18 cellular contexts compared by ENCODE assay signal in genomic region chr2:205747827-205748386, GRCh38.
DNase-seq lines count a peak whose midpoint lies in the region; ATAC-seq and TF ChIP-seq lines count a peak whose summit lies in the region.
"Had no signal": no experiment of that assay in that cellular context is flagged by ENCODE, and none has a peak within 500 bp of the region (broad histone marks: within the 10 kb centered on the region; RNA-seq: fewer than 3 reads in every experiment).

No MANE protein-coding gene starts in this region.

- no peaks in the 10 kb centered on the region for H3K27me3 ChIP-seq in GM23338 (ENCODE audit: insufficient read depth)
- no peaks in the 10 kb centered on the region for H3K27me3 ChIP-seq in PC-3 (ENCODE audit: low read length)
- no peaks in the 10 kb centered on the region for H3K27me3 ChIP-seq in esophagus squamous epithelium
- H3K27me3 ChIP-seq: pancreas, vagina had no signal

- H3K9me2 ChIP-seq in GM23338 (ENCODE audit: insufficient read depth): peaks cover 10% of the 10 kb centered on the region; the same call in 1 of the 2 replicates
- no peaks in the 10 kb centered on the region for H3K9me2 ChIP-seq in PC-3 (replicated peaks; ENCODE audit: low read length)

- no peaks in the 10 kb centered on the region for H3K79me2 ChIP-seq in GM23338 (replicated peaks; ENCODE audit: insufficient read depth)
- H3K79me2 ChIP-seq in PC-3 (ENCODE audit: low read length): no peaks in the 10 kb centered on the region

- no peak for TF ChIP-seq POLR2A in esophagus squamous epithelium (IDR thresholded peaks at IDR 0.05)

- H3K27ac ChIP-seq in GM23338 (ENCODE audit: low read depth) (peak overlapping the region; percentile 51; the same call in 1 of the 2 replicates), PC-3 (ENCODE audit: low read length) (peak overlapping the region; percentile 99), esophagus squamous epithelium (peak overlapping the region; percentile 79 to 87 (median 86))
- H3K27ac ChIP-seq: pancreas, VCaP had no signal

- WGBS in esophagus squamous epithelium, 2 donors: 28 to 32% methylated on average over 11 of the region's 11 CpGs

- H3F3A ChIP-seq in GM23338 (replicated peaks; ENCODE audit: low read depth) (no peaks in the 10 kb centered on the region), PC-3 (ENCODE audit: low read length, unreplicated experiment) (no peaks in the 10 kb centered on the region)

- intact Hi-C loops in PC-3 (cut with micrococcal nuclease) (loop anchor here (2.0 to 5.0 kb wide), 3 partner anchors 19 to 66 kb away; partner anchors contain the start of gene NRP2), esophagus squamous epithelium (cut with DNase I) (loop anchor here (10.0 kb wide), 1 partner anchor 63 kb away; the partner anchor contains the start of gene NRP2)

- no peaks in the 10 kb centered on the region for H3K36me3 ChIP-seq in GM23338 (ENCODE audit: insufficient read depth)
- 0 out of 2 replicates have a peak, but pooled peaks cover under 1% of the 10 kb centered on the region for H3K36me3 ChIP-seq in PC-3 (ENCODE audit: low read depth, low read length)
- H3K36me3 ChIP-seq in esophagus squamous epithelium: peaks cover 0 to 47% (median 14%) of the 10 kb centered on the region in 3 donors
- H3K36me3 ChIP-seq: pancreas had no signal

- TSS peak; percentile 87 for BruUV-seq in PC-3 (replicated peaks; lab: Mats Ljungman, UMichigan)

- no peak overlapping the region for H2AFZ ChIP-seq in GM23338
- H2AFZ ChIP-seq in PC-3 (ENCODE audit: low read length): peak overlapping the region; percentile 15; the same call in 1 of the 2 replicates

- no peaks in the 10 kb centered on the region for H3K27me3 Mint-ChIP-seq in GM23338 (ENCODE audit: insufficient read depth, low read depth, poor library complexity)
- peaks cover 6% of the 10 kb centered on the region for H3K27me3 Mint-ChIP-seq in progenitor cell of endocrine pancreas
- H3K27me3 Mint-ChIP-seq in chondrocyte (ENCODE audit: low read depth): no peaks in the 10 kb centered on the region

- peaks cover 49% of the 10 kb centered on the region for H3K36me3 Mint-ChIP-seq in GM23338 (ENCODE audit: low read depth)
- no peaks in the 10 kb centered on the region for H3K36me3 Mint-ChIP-seq in progenitor cell of endocrine pancreas (ENCODE audit: insufficient read depth)
- H3K36me3 Mint-ChIP-seq in chondrocyte (ENCODE audit: low read depth): peaks cover 20% of the 10 kb centered on the region

- DNase-seq in GM23338 (ENCODE audit: low spot score) (no peak), PC-3 (no peak), esophagus squamous epithelium (lab: John Stamatoyannopoulos, UW) (no peak), progenitor cell of endocrine pancreas (ENCODE audit: low spot score, unreplicated experiment) (no peak), chondrocyte (ENCODE audit: low spot score) (no peak)
- DNase-seq: activated CD4-positive, alpha-beta memory T cell treated with anti-CD3 and anti-CD28 coated beads, Interleukin-2, amount 10 ng/mL, durations not matched to agents 7 days and 5 days; Kasumi-1; NCI-H1436 treated with DMSO at 0.1 percent for 48 hours; NCI-H524 treated with DMSO at 0.1 percent for 48 hours; pancreas; stimulated activated CD4-positive, alpha-beta T cell treated with anti-CD3 and anti-CD28 coated beads, Interleukin-12 subunit alpha, Interleukin-12 subunit beta, amount 100 ng/mL, for 4 hours; SW 1271 had no signal

- peak overlapping the region; percentile 56; the same call in 1 of the 2 replicates for H3K4me2 ChIP-seq in GM23338
- H3K4me2 ChIP-seq in PC-3 (ENCODE audit: low read length): peak overlapping the region; percentile 68

- no peaks in the 10 kb centered on the region for H3K9me3 Mint-ChIP-seq in GM23338
- no peaks in the 10 kb centered on the region for H3K9me3 Mint-ChIP-seq in progenitor cell of endocrine pancreas (ENCODE audit: low read depth)
- no peaks in the 10 kb centered on the region for H3K9me3 Mint-ChIP-seq in chondrocyte (ENCODE audit: low read depth)
- H3K9me3 Mint-ChIP-seq: activated CD4-positive, alpha-beta memory T cell treated with anti-CD3 and anti-CD28 coated beads, Interleukin-2, amount 10 ng/mL, durations not matched to agents 7 days and 5 days; stimulated activated naive CD8-positive, alpha-beta T cell treated with anti-CD3 and anti-CD28 coated beads, Interleukin-15, Interleukin-2, amounts not matched to agents 100 ng/mL and 50 ng/mL, for 24 hours had no signal

- ATAC-seq in GM23338: no peak
- ATAC-seq in PC-3: no peak
- ATAC-seq in HG03571 (IDR thresholded peaks at IDR 0.05; ENCODE audit: unreplicated experiment): no peak
- no peak for ATAC-seq in GM19463 (IDR thresholded peaks at IDR 0.05; ENCODE audit: unreplicated experiment)
- no peak for ATAC-seq in HG03442 (IDR thresholded peaks at IDR 0.05; ENCODE audit: unreplicated experiment)

- peak overlapping the region; percentile 35; the same call in 1 of the 2 replicates for H3K27ac Mint-ChIP-seq in GM23338
- peak overlapping the region; percentile 66 for H3K27ac Mint-ChIP-seq in progenitor cell of endocrine pancreas
- H3K27ac Mint-ChIP-seq in chondrocyte (ENCODE audit: unreplicated experiment): no peak overlapping the region
- H3K27ac Mint-ChIP-seq: activated CD4-positive, alpha-beta memory T cell treated with anti-CD3 and anti-CD28 coated beads, Interleukin-2, amount 10 ng/mL, durations not matched to agents 7 days and 5 days; stimulated activated naive CD8-positive, alpha-beta T cell treated with anti-CD3 and anti-CD28 coated beads, Interleukin-15, Interleukin-2, amounts not matched to agents 100 ng/mL and 50 ng/mL, for 24 hours had no signal

- H3K4me1 Mint-ChIP-seq in GM23338: peaks cover 36% of the 10 kb centered on the region
- peaks cover 15% of the 10 kb centered on the region for H3K4me1 Mint-ChIP-seq in progenitor cell of endocrine pancreas (ENCODE audit: low read depth)
- peaks cover 31% of the 10 kb centered on the region for H3K4me1 Mint-ChIP-seq in chondrocyte (ENCODE audit: low read depth)
- H3K4me1 Mint-ChIP-seq: activated CD4-positive, alpha-beta memory T cell treated with anti-CD3 and anti-CD28 coated beads, Interleukin-2, amount 10 ng/mL, durations not matched to agents 7 days and 5 days had no signal

- H3K4me3 Mint-ChIP-seq in GM23338 (no peak overlapping the region), progenitor cell of endocrine pancreas (ENCODE audit: low read depth) (no peak overlapping the region), chondrocyte (ENCODE audit: unreplicated experiment) (no peak overlapping the region)
- H3K4me3 Mint-ChIP-seq: activated CD4-positive, alpha-beta memory T cell treated with anti-CD3 and anti-CD28 coated beads, Interleukin-2, amount 10 ng/mL, durations not matched to agents 7 days and 5 days; stimulated activated naive CD8-positive, alpha-beta T cell treated with anti-CD3 and anti-CD28 coated beads, Interleukin-15, Interleukin-2, amounts not matched to agents 100 ng/mL and 50 ng/mL, for 24 hours had no signal

- H3K4me3 ChIP-seq in GM23338 (no peak overlapping the region), PC-3 (ENCODE audit: low read length) (no peak overlapping the region), esophagus squamous epithelium (no peak overlapping the region)
- H3K4me3 ChIP-seq: pancreas, vagina had no signal

- H3K4me1 ChIP-seq in GM23338 (ENCODE audit: insufficient read depth): peaks cover 15% of the 10 kb centered on the region
- peaks cover 63% of the 10 kb centered on the region for H3K4me1 ChIP-seq in PC-3 (ENCODE audit: insufficient read depth, low read length)
- H3K4me1 ChIP-seq in esophagus squamous epithelium: peaks cover 20 to 73% (median 39%) of the 10 kb centered on the region in 3 donors
- H3K4me1 ChIP-seq: pancreas had no signal

- H3K9me3 ChIP-seq in PC-3 (ENCODE audit: low read length) (no peaks in the 10 kb centered on the region), esophagus squamous epithelium (no peaks in the 10 kb centered on the region)
- H3K9me3 ChIP-seq: pancreas, vagina had no signal

- H4K20me1 ChIP-seq in GM23338 (replicated peaks; ENCODE audit: insufficient read depth) (no peaks in the 10 kb centered on the region), PC-3 (ENCODE audit: low read length) (no peaks in the 10 kb centered on the region)

- H3K9ac ChIP-seq in PC-3 (ENCODE audit: low read length): peak overlapping the region; percentile 52

- POLR2A ChIA-PET in PC-3 (lab: Charles Lee; ENCODE audit: unreplicated experiment): no interaction called here

- CTCF ChIA-PET in PC-3 (lab: Charles Lee): interaction anchor here (0.6 kb wide), 1 partner anchor 1570 kb away, joined by 3 read pairs; no protein-coding TSS in a partner anchor

- TF ChIP-seq CTCF in GM23338 (conservative IDR thresholded peaks at IDR 0.05; ENCODE audit: low read depth in 2 of 2) (no peak), PC-3 (conservative IDR thresholded peaks at IDR 0.05; ENCODE audit: low read depth, low read length) (no peak), esophagus squamous epithelium (IDR thresholded peaks at IDR 0.05) (no peak), progenitor cell of endocrine pancreas (IDR thresholded peaks at IDR 0.05; ENCODE audit: unreplicated experiment) (no peak), chondrocyte (IDR thresholded peaks at IDR 0.05) (no peak)

TF ChIP-seq in GM23338, 12 proteins besides CTCF, POLR2A, EP300 and RAD21 (continues in another document):
- TF ChIP-seq EZH2 (IDR thresholded peaks at IDR 0.05; ENCODE audit: low read depth, unreplicated experiment) (no peak), POLR2AphosphoS5 (IDR thresholded peaks at IDR 0.05; ENCODE audit: low read depth) (no peak)
